In the genomic region with DNA sequence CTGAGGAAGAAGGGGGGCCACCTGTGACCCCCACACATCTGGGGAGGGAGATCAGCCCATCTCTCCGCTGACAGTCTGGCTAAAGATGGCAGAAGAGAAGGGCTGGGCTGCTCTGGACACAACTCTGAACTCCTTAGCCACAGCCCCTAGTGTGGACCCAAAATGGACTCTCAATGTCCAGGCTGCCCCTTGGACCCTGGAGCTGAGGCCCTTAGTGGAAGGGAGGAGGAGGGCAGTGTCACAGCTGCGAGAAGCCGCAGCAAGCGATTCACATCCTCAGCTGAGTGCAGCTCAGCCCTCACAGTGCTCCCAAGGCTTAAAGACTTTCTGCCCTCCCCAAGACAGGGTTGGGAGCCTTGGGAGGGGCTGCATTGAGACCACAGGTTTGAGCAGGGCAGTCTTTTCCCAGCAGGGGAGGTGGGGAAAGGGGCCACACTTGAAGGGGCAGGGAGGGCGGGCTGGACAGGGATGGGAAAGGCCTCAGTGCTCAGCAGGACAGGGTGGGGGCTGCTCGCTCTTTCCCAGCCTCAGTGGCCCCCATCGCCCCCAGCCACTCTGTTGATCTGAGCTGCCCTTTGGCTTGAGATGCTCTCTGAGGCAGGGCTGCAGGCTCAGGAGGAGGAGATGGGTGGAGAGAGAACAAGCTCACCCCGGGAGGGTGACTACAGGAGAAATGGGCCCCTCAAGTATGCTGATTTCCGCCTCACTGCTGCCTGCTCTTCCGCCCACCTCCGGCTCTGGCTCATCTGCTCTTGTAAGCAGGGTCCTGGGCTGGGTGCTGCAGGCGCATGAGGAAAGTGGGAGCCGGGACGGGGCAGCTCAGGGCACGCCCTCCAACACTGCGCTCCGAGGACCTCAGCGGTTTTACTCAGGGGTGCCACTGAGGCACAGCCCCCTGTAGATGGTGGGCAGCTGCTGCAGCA, we compare ENCODE assay signal across 9 cellular contexts. TPM values are rescaled to one million over a fixed set of nuclear protein-coding genes. Genes with fewer than 3 reads are reported as not detected.
DNase-seq lines count a peak whose midpoint lies in the region; ATAC-seq, FAIRE-seq and TF ChIP-seq lines count a peak whose summit lies in the region.
"Had no signal": no experiment of that assay in that cellular context is flagged by ENCODE, and none has a peak within 500 bp of the region (broad histone marks: within the 10 kb centered on the region; RNA-seq: fewer than 3 reads in every experiment).

No MANE protein-coding gene starts in this region.

- H3K27me3 Mint-ChIP-seq in HFFc6 (ENCODE audit: insufficient read depth) (no peaks in the 10 kb centered on the region), WTC11 (ENCODE audit: low read depth) (no peaks in the 10 kb centered on the region), Caco-2 (ENCODE audit: insufficient read depth, unreplicated experiment) (no peaks in the 10 kb centered on the region)

- intact Hi-C loops in Caco-2 (cut with micrococcal nuclease; ENCODE audit: unreplicated experiment), result no loop called here

- peaks cover 65% of the 10 kb centered on the region for H3K4me1 Mint-ChIP-seq in HFFc6 (ENCODE audit: low read depth)
- H3K4me1 Mint-ChIP-seq in WTC11, result peaks cover 21% of the 10 kb centered on the region
- no peaks in the 10 kb centered on the region for H3K4me1 Mint-ChIP-seq in Caco-2 (ENCODE audit: low read depth, unreplicated experiment)

- no peaks in the 10 kb centered on the region for H3K9me3 ChIP-seq in gastroesophageal sphincter
- no peaks in the 10 kb centered on the region for H3K9me3 ChIP-seq in small intestine (ENCODE audit: control insufficient read depth, low read depth)
- H3K9me3 ChIP-seq in Caco-2, result no peaks in the 10 kb centered on the region

- H3K36me3 ChIP-seq in gastroesophageal sphincter, result peaks cover 0 to 10% of the 10 kb centered on the region in 2 donors
- H3K36me3 ChIP-seq in small intestine (ENCODE audit: control insufficient read depth in 2 of 2, insufficient read depth in 2 of 2, low read length in 2 of 2), result peaks cover 0 to 7% of the 10 kb centered on the region in 2 donors
- H3K36me3 ChIP-seq in Caco-2 (ENCODE audit: control insufficient read depth, insufficient read depth, low read length), result no peaks in the 10 kb centered on the region

- no TSS peak for BruUV-seq in Caco-2 (replicated peaks; lab: Mats Ljungman, UMichigan)

- peak; percentile 13; the same call in 1 of the 2 replicates for ATAC-seq in WTC11
- no peak for ATAC-seq in gastroesophageal sphincter
- no peak for ATAC-seq in HG02870 (IDR thresholded peaks at IDR 0.05; ENCODE audit: unreplicated experiment)
- no peak for ATAC-seq in GM19328 (IDR thresholded peaks at IDR 0.05; ENCODE audit: unreplicated experiment)

- H3K4me3 Mint-ChIP-seq in HFFc6 (no peak overlapping the region), WTC11 (no peak overlapping the region), Caco-2 (ENCODE audit: unreplicated experiment) (no peak overlapping the region)

- FAIRE-seq in small intestine (lab: Jason Lieb, UNC), result no peak

- H3K9me3 Mint-ChIP-seq in HFFc6, result no peaks in the 10 kb centered on the region
- no peaks in the 10 kb centered on the region for H3K9me3 Mint-ChIP-seq in WTC11
- peaks cover 10% of the 10 kb centered on the region for H3K9me3 Mint-ChIP-seq in Caco-2 (ENCODE audit: unreplicated experiment)

- peak overlapping the region; percentile 100 for H3K27ac Mint-ChIP-seq in HFFc6
- H3K27ac Mint-ChIP-seq in WTC11, result no peak overlapping the region
- no peak overlapping the region for H3K27ac Mint-ChIP-seq in Caco-2 (ENCODE audit: unreplicated experiment)

- H3K36me3 Mint-ChIP-seq in HFFc6 (ENCODE audit: low read depth) (peaks cover 5% of the 10 kb centered on the region), WTC11 (no peaks in the 10 kb centered on the region), Caco-2 (ENCODE audit: insufficient read depth, unreplicated experiment) (peaks cover 26% of the 10 kb centered on the region)

- TF ChIP-seq POLR2A in gastroesophageal sphincter (IDR thresholded peaks at IDR 0.05), result no peak

- H3K4me3 ChIP-seq in gastroesophageal sphincter, result peak overlapping the region in 1 of 2 donors; percentile 6
- no peak overlapping the region for H3K4me3 ChIP-seq in small intestine (ENCODE audit: low read depth in 1 of 2, low read length in 2 of 2)
- no peak overlapping the region for H3K4me3 ChIP-seq in Caco-2 (ENCODE audit: low read depth, low read length)

- H3K27me3 ChIP-seq in gastroesophageal sphincter (no peaks in the 10 kb centered on the region), small intestine (ENCODE audit: control insufficient read depth in 2 of 2, insufficient read depth in 2 of 2, low read length in 2 of 2) (no peaks in the 10 kb centered on the region), Caco-2 (replicated peaks; ENCODE audit: control insufficient read depth, insufficient read depth, low read length) (no peaks in the 10 kb centered on the region)

- TF ChIP-seq CTCF in HFFc6 (IDR thresholded peaks at IDR 0.05), result no peak
- TF ChIP-seq CTCF in WTC11 (IDR thresholded peaks at IDR 0.05), result no peak
- TF ChIP-seq CTCF in gastroesophageal sphincter (IDR thresholded peaks at IDR 0.05), result no peak
- TF ChIP-seq CTCF in Caco-2 (IDR thresholded peaks at IDR 0.05; ENCODE audit: insufficient read depth in 1 of 2, low read depth in 1 of 2, low read length in 1 of 2, severe bottlenecking in 1 of 2, unreplicated experiment in 1 of 2), result no peak

- POLR2A ChIA-PET in WTC11 (lab: Charles Lee) (interaction anchor here (1.4 kb wide), 1 partner anchor 8 kb away, joined by 3 read pairs; no protein-coding TSS in a partner anchor), Caco-2 (lab: Charles Lee) (no interaction called here)

- 100% methylated on average over 2 of the region's 18 CpGs; no CpG with 5 or more reads in 1 of the 2 donors for WGBS in gastroesophageal sphincter (ENCODE audit: low coverage in 1 of 2), 2 donors
- WGBS in small intestine, 3 donors, result 79 to 92% (median 86%) methylated on average over 18 of the region's 18 CpGs

- DNase-seq in HFFc6, result no peak
- DNase-seq in WTC11 (ENCODE audit: low spot score), result no peak
- no peak for DNase-seq in small intestine
- DNase-seq in AG08396 (ENCODE audit: low spot score), result no peak
- DNase-seq in Caco-2, result no peak
- DNase-seq: NCI-H2029 had no signal

- CTCF ChIA-PET in WTC11 (lab: Charles Lee), result interaction anchor here (0.9 to 3.0 kb wide), 4 partner anchors 23 to 57 kb away, joined by 3 to 91 read pairs (median 19); no protein-coding TSS in a partner anchor
- CTCF ChIA-PET in Caco-2 (lab: Charles Lee), result no interaction called here

- H3K4me1 ChIP-seq in gastroesophageal sphincter (peaks cover 7 to 71% (median 30%) of the 10 kb centered on the region in 3 donors), small intestine (ENCODE audit: control insufficient read depth in 2 of 2, insufficient read depth in 1 of 2, low read depth in 1 of 2, low read length in 1 of 2) (peaks cover 0 to 5% of the 10 kb centered on the region in 2 donors), Caco-2 (no peaks in the 10 kb centered on the region)

- peak overlapping the region; percentile 79 to 92 (median 90) for H3K27ac ChIP-seq in gastroesophageal sphincter
- peak overlapping the region; percentile 25 to 92 for H3K27ac ChIP-seq in small intestine (ENCODE audit: low read depth in 1 of 2, low read length in 1 of 2)

- no peak for TF ChIP-seq EP300 in gastroesophageal sphincter (IDR thresholded peaks at IDR 0.05)

TF ChIP-seq in WTC11, 78 proteins besides CTCF, POLR2A, EP300 and RAD21 (continues in another document):
- no peak for TF ChIP-seq TP53 (CRISPR knock-in tag; IDR thresholded peaks at IDR 0.05)
- TF ChIP-seq GRHL2 (CRISPR knock-in tag; IDR thresholded peaks at IDR 0.05; ENCODE audit: insufficient replicate concordance, severe bottlenecking), result no peak
- TF ChIP-seq ZNF317 (CRISPR knock-in tag; IDR thresholded peaks at IDR 0.05; ENCODE audit: borderline replicate concordance, low read depth), result no peak
- no peak for TF ChIP-seq IRF2 (CRISPR knock-in tag; IDR thresholded peaks at IDR 0.05; ENCODE audit: borderline replicate concordance, low read depth)
- TF ChIP-seq, protein P1, sequence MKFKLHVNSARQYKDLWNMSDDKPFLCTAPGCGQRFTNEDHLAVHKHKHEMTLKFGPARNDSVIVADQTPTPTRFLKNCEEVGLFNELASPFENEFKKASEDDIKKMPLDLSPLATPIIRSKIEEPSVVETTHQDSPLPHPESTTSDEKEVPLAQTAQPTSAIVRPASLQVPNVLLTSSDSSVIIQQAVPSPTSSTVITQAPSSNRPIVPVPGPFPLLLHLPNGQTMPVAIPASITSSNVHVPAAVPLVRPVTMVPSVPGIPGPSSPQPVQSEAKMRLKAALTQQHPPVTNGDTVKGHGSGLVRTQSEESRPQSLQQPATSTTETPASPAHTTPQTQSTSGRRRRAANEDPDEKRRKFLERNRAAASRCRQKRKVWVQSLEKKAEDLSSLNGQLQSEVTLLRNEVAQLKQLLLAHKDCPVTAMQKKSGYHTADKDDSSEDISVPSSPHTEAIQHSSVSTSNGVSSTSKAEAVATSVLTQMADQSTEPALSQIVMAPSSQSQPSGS (CRISPR knock-in tag; IDR thresholded peaks at IDR 0.05; ENCODE audit: borderline replicate concordance, low read depth), result no peak
- TF ChIP-seq EMX1 (CRISPR knock-in tag; IDR thresholded peaks at IDR 0.05), result no peak

RNA-seq across cellular contexts. Expression of gene MTSS2, which starts 50.9 kb away (rescaled TPM):
- 10 to 100 TPM; 82.0 to 96.1 (median 86.5) TPM for total RNA-seq in HFFc6 (2021; fragmentation: NEBNext Ultra II Directional; extraction: Animal tissue kit (Norgen Biotek cat#: 25700))
- total RNA-seq in WTC11 (2021) (28.3 to 34.9 TPM (median 31.2 TPM) in 3 replicates), gastroesophageal sphincter (100 to 1,000 TPM in 1 of 4 donors, 10 to 100 TPM in 3; 70.9 to 234 (median 85.9) TPM), Caco-2 (2022) (45.5 and 64.1 TPM in 2 replicates)
- polyA plus RNA-seq in small intestine, result 10 to 100 TPM in 1 of 3 donors, 1 to 10 TPM in 2; 2.9 to 15.2 (median 7.3) TPM
